Comparison of ENCODE assay signal across 8 cellular contexts in the genomic region with DNA sequence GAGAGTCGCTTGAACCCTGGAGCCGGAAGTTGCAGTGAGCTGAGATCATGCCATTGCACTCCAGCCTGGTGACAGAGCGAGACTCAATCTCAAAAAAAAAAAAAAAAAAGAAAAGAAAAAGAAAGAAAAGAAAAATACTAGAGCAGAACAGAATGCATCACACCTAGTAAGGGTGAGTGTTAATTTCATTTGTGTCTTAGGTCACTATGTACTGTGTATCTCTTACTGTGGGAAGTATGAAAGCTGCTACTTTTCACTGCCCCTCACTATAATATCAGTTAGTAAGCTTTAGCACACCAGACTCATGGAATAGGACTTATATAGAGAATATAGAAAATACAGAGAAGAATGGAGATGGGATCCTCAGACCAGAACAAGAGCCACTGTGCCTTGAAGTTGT. TPM values are rescaled to one million over a fixed set of nuclear protein-coding genes. Genes with fewer than 3 reads are reported as not detected.
A peak's percentile ranks its signal among the peaks of the same experiment; 100 is the strongest.
DNase-seq lines count a peak whose midpoint lies in the region; ATAC-seq and TF ChIP-seq lines count a peak whose summit lies in the region.

No MANE protein-coding gene starts in this region.

- CTCF ChIA-PET in CD8-positive, alpha-beta memory T cell (lab: Charles Lee) = interaction anchor here (0.7 to 6.0 kb wide), 18 partner anchors 9 to 137 kb away, joined by 3 to 62 read pairs (median 16); a partner anchor contains a TSS
- CTCF ChIA-PET in activated CD4-positive, alpha-beta memory T cell treated with anti-CD3 and anti-CD28 coated beads for 36 hours (lab: Charles Lee) = interaction anchor here (0.6 to 5.3 kb wide), 21 partner anchors 12 to 514 kb away, joined by 3 to 72 read pairs (median 9); a partner anchor contains a TSS
- CTCF ChIA-PET in naive thymus-derived CD4-positive, alpha-beta T cell (lab: Charles Lee) = interaction anchor here (0.5 to 4.2 kb wide), 16 partner anchors 9 to 159 kb away, joined by 3 to 33 read pairs (median 7); a partner anchor contains a TSS

- intact Hi-C loops in activated CD4-positive, alpha-beta memory T cell treated with anti-CD3 and anti-CD28 coated beads for 36 hours (cut with micrococcal nuclease) = loop anchor here (1.0 to 2.0 kb wide), 7 partner anchors 11 to 130 kb away; no protein-coding TSS in a partner anchor
- intact Hi-C loops in naive thymus-derived CD4-positive, alpha-beta T cell (cut with micrococcal nuclease) = loop anchor here (1.0 to 5.0 kb wide), 11 partner anchors 11 to 138 kb away; no protein-coding TSS in a partner anchor

- H3K27ac ChIP-seq in CD8-positive, alpha-beta memory T cell (ENCODE audit: low read depth, low read length) = no peak overlapping the region
- no peak overlapping the region for H3K27ac ChIP-seq in naive thymus-derived CD4-positive, alpha-beta T cell (ENCODE audit: low read depth, low read length)
- H3K27ac ChIP-seq in Peyer's patch = peak overlapping the region in 1 of 4 donors; percentile 72

- no peaks in the 10 kb centered on the region for H3K27me3 Mint-ChIP-seq in CD8-positive, alpha-beta memory T cell
- no peaks in the 10 kb centered on the region for H3K27me3 Mint-ChIP-seq in activated CD4-positive, alpha-beta memory T cell treated with anti-CD3 and anti-CD28 coated beads for 36 hours
- no peaks in the 10 kb centered on the region for H3K27me3 Mint-ChIP-seq in naive thymus-derived CD4-positive, alpha-beta T cell

- no peak for TF ChIP-seq CTCF in Peyer's patch (IDR thresholded peaks at IDR 0.05)

- ATAC-seq in GM21717 (IDR thresholded peaks at IDR 0.05; ENCODE audit: unreplicated experiment) (peak; percentile 18), GM21390 (IDR thresholded peaks at IDR 0.05; ENCODE audit: unreplicated experiment) (no peak)
- ATAC-seq in naive thymus-derived CD4-positive, alpha-beta T cell = peak; percentile 21

- no peak overlapping the region for H3K4me3 ChIP-seq in CD8-positive, alpha-beta memory T cell (ENCODE audit: low read length)
- no peak overlapping the region for H3K4me3 ChIP-seq in naive thymus-derived CD4-positive, alpha-beta T cell (ENCODE audit: low read length)
- H3K4me3 ChIP-seq in Peyer's patch = no peak overlapping the region

- no peaks in the 10 kb centered on the region for H3K27me3 ChIP-seq in CD8-positive, alpha-beta memory T cell (ENCODE audit: insufficient read depth, low read length, poor library complexity, severe bottlenecking)
- H3K27me3 ChIP-seq in naive thymus-derived CD4-positive, alpha-beta T cell (ENCODE audit: control insufficient read depth in 2 of 2, insufficient read depth in 2 of 2, low read length in 2 of 2) = no peaks in the 10 kb centered on the region
- no peaks in the 10 kb centered on the region for H3K27me3 ChIP-seq in Peyer's patch

- DNase-seq in CD8-positive, alpha-beta memory T cell = no peak
- DNase-seq in activated CD4-positive, alpha-beta memory T cell treated with anti-CD3 and anti-CD28 coated beads for 36 hours = no peak
- DNase-seq in naive thymus-derived CD4-positive, alpha-beta T cell = no peak
- DNase-seq in Peyer's patch = no peak
- no peak for DNase-seq in HuH-7.5 (ENCODE audit: low spot score)
- no peak for DNase-seq in stimulated activated naive CD4-positive, alpha-beta T cell treated with Interleukin-2 at 50 U/mL for 16 hours (lab: John Stamatoyannopoulos, UW)

- H3K4me1 ChIP-seq in CD8-positive, alpha-beta memory T cell (ENCODE audit: insufficient read depth, low read length) = peaks cover 26% of the 10 kb centered on the region
- peaks cover 0 to 13% of the 10 kb centered on the region in 2 donors for H3K4me1 ChIP-seq in naive thymus-derived CD4-positive, alpha-beta T cell (ENCODE audit: control insufficient read depth in 2 of 2, insufficient read depth in 2 of 2, low read length in 2 of 2)
- H3K4me1 ChIP-seq in Peyer's patch = peaks cover 0 to 9% (median 0%) of the 10 kb centered on the region in 4 donors

- H3K4me1 Mint-ChIP-seq in CD8-positive, alpha-beta memory T cell = peaks cover 42 to 59% (median 50%) of the 10 kb centered on the region in 3 donors
- H3K4me1 Mint-ChIP-seq in activated CD4-positive, alpha-beta memory T cell treated with anti-CD3 and anti-CD28 coated beads for 36 hours (ENCODE audit: low read depth) = peaks cover 55% of the 10 kb centered on the region
- peaks cover 9 to 28% (median 24%) of the 10 kb centered on the region in 7 donors for H3K4me1 Mint-ChIP-seq in naive thymus-derived CD4-positive, alpha-beta T cell

- H3K36me3 Mint-ChIP-seq in CD8-positive, alpha-beta memory T cell = peaks cover 0 to 67% (median 18%) of the 10 kb centered on the region in 3 donors
- peaks cover 42% of the 10 kb centered on the region for H3K36me3 Mint-ChIP-seq in activated CD4-positive, alpha-beta memory T cell treated with anti-CD3 and anti-CD28 coated beads for 36 hours
- H3K36me3 Mint-ChIP-seq in naive thymus-derived CD4-positive, alpha-beta T cell = peaks cover 13 to 46% (median 26%) of the 10 kb centered on the region in 5 donors

- TF ChIP-seq POLR2A in Peyer's patch (IDR thresholded peaks at IDR 0.05) = no peak

- no peaks in the 10 kb centered on the region for H3K9me3 Mint-ChIP-seq in CD8-positive, alpha-beta memory T cell
- no peaks in the 10 kb centered on the region for H3K9me3 Mint-ChIP-seq in activated CD4-positive, alpha-beta memory T cell treated with anti-CD3 and anti-CD28 coated beads for 36 hours
- no peaks in the 10 kb centered on the region for H3K9me3 Mint-ChIP-seq in naive thymus-derived CD4-positive, alpha-beta T cell

- peaks cover 32% of the 10 kb centered on the region for H3K36me3 ChIP-seq in CD8-positive, alpha-beta memory T cell (ENCODE audit: insufficient read depth, low read length)
- H3K36me3 ChIP-seq in naive thymus-derived CD4-positive, alpha-beta T cell (ENCODE audit: control insufficient read depth in 2 of 3, insufficient read depth in 3 of 3, low read length in 3 of 3) = peaks cover 19 to 41% (median 26%) of the 10 kb centered on the region in 3 experiments
- H3K36me3 ChIP-seq in Peyer's patch = peaks cover 0 to 48% (median 0%) of the 10 kb centered on the region in 3 donors

- POLR2A ChIA-PET in CD8-positive, alpha-beta memory T cell (lab: Charles Lee) = interaction anchor here (0.7 kb wide), 1 partner anchor 21 kb away, joined by 5 read pairs; no protein-coding TSS in a partner anchor
- POLR2A ChIA-PET in activated CD4-positive, alpha-beta memory T cell treated with anti-CD3 and anti-CD28 coated beads for 36 hours (lab: Charles Lee) = interaction anchor here (1.1 to 2.2 kb wide), 4 partner anchors 27 to 134 kb away, joined by 3 to 11 read pairs (median 4); no protein-coding TSS in a partner anchor
- POLR2A ChIA-PET in naive thymus-derived CD4-positive, alpha-beta T cell (lab: Charles Lee) = interaction anchor here (1.5 to 1.9 kb wide), 5 partner anchors 9 to 138 kb away, joined by 3 to 8 read pairs (median 6); no protein-coding TSS in a partner anchor

- peak overlapping the region in 1 of 7 donors; percentile 74 for H3K4me3 Mint-ChIP-seq in CD8-positive, alpha-beta memory T cell
- no peak overlapping the region for H3K4me3 Mint-ChIP-seq in activated CD4-positive, alpha-beta memory T cell treated with anti-CD3 and anti-CD28 coated beads for 36 hours
- H3K4me3 Mint-ChIP-seq in naive thymus-derived CD4-positive, alpha-beta T cell = no peak overlapping the region

- peak overlapping the region in 7 of 8 donors; percentile 70 to 89 (median 81) for H3K27ac Mint-ChIP-seq in CD8-positive, alpha-beta memory T cell
- H3K27ac Mint-ChIP-seq in activated CD4-positive, alpha-beta memory T cell treated with anti-CD3 and anti-CD28 coated beads for 36 hours = peak overlapping the region; percentile 94
- H3K27ac Mint-ChIP-seq in naive thymus-derived CD4-positive, alpha-beta T cell = peak overlapping the region in 5 of 9 donors; percentile 14 to 79 (median 41)

- H3K9me3 ChIP-seq in CD8-positive, alpha-beta memory T cell (ENCODE audit: low read length) = no peaks in the 10 kb centered on the region
- H3K9me3 ChIP-seq in naive thymus-derived CD4-positive, alpha-beta T cell (ENCODE audit: control insufficient read depth in 2 of 3, low read length in 3 of 3) = no peaks in the 10 kb centered on the region
- no peaks in the 10 kb centered on the region for H3K9me3 ChIP-seq in Peyer's patch

RNA-seq across cellular contexts. Expression of a gene that starts 45.9 kb away (rescaled TPM):
- total RNA-seq in CD8-positive, alpha-beta memory T cell = 10 to 100 TPM; 34.0 to 36.4 TPM
- 39.2 TPM for polyA plus RNA-seq in CD8-positive, alpha-beta memory T cell
- 10 to 100 TPM; 34.7 to 35.0 TPM for total RNA-seq in activated CD4-positive, alpha-beta memory T cell treated with anti-CD3 and anti-CD28 coated beads for 36 hours
- 100 to 1,000 TPM in 2 of 5 experiments, 10 to 100 TPM in 3; 51.9 to 120 (median 96.3) TPM for total RNA-seq in naive thymus-derived CD4-positive, alpha-beta T cell
- polyA plus RNA-seq in naive thymus-derived CD4-positive, alpha-beta T cell = 10 to 100 TPM; 51.0 to 59.8 TPM
- total RNA-seq in Peyer's patch = 10 to 100 TPM; 22.3 to 43.7 (median 33.6) TPM

Comparison
In these comparisons a context has a peak if more than half of its experiments do, and no peak if none do; other contexts are left out.
1. H3K27ac Mint-ChIP-seq: peak in every context shown above with its lines; median percentile 94 in activated CD4-positive, alpha-beta memory T cell treated with anti-CD3 and anti-CD28 coated beads for 36 hours; 81 in CD8-positive, alpha-beta memory T cell; 41 in naive thymus-derived CD4-positive, alpha-beta T cell.